Comparison of ENCODE assay signal across 25 cellular contexts in the genomic region with DNA sequence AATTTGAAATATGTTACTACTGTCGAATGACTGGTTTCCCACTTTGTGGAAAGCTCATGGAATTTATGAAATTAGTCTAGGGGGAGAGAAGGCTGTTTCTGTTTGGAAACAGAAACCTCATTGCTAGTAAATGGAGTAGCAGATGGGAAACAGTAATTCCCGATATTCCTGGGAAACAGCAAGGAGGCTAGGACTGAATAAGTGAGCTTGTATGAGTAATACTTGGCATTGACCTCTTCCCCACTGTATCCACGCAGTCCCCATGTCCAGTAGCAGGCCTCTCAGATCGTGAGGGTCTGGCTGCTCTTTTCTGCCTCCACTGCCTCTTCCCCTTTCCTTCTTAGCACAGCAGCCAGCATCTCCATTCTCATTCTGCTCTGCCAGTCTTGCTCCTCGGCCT.
"Had no signal": no experiment of that assay in that cellular context is flagged by ENCODE, and none has a peak within 500 bp of the region (broad histone marks: within the 10 kb centered on the region; RNA-seq: fewer than 3 reads in every experiment).

No MANE protein-coding gene starts in this region.

- DNase-seq: activated B cell treated with CpG ODN at 0.5 μM for 24 hours; activated CD4-positive, alpha-beta T cell treated with anti-CD3 and anti-CD28 coated beads for 36 hours; activated CD4-positive, alpha-beta T cell treated with anti-CD3 and anti-CD28 coated beads, Interleukin-2, amount 50 U/mL, for 4 hours; activated naive CD4-positive, alpha-beta T cell treated with Interleukin-2 at 50 U/mL for 16 hours; activated naive CD8-positive, alpha-beta T cell treated with anti-CD3 and anti-CD28 coated beads for 36 hours; amygdala; cerebellar nuclear complex; endodermal cell; heart right ventricle; left colon; mucosa of descending colon; nephron progenitor cell; nucleus accumbens; right lobe of liver; small intestine; stimulated activated CD4-positive, alpha-beta T cell treated with anti-CD3 and anti-CD28 coated beads, Interleukin-2, amount 100 ng/mL, for 24 hours; stimulated activated naive CD8-positive, alpha-beta T cell treated with anti-CD3 and anti-CD28 coated beads, Interleukin-15, amount 100 ng/mL, for 72 hours; T1000 had no signal

- H3K27ac ChIP-seq: coronary artery, epithelial cell of prostate, heart right ventricle, right lobe of liver, suprapubic skin, tibial nerve had no signal

- H3K27ac Mint-ChIP-seq: activated B cell treated with CpG ODN at 0.5 μM for 24 hours; activated CD4-positive, alpha-beta T cell treated with anti-CD3 and anti-CD28 coated beads for 36 hours; activated naive CD8-positive, alpha-beta T cell treated with anti-CD3 and anti-CD28 coated beads for 36 hours; endodermal cell; memory B cell; nephron progenitor cell; stimulated activated effector memory CD8-positive, alpha-beta T cell treated with anti-CD3 and anti-CD28 coated beads, Interleukin-12 subunit alpha, Interleukin-12 subunit beta, amount 100 ng/mL, for 72 hours; stimulated activated naive CD8-positive, alpha-beta T cell treated with anti-CD3 and anti-CD28 coated beads, Interleukin-15, amount 100 ng/mL, for 72 hours; T-helper 1 cell treated with Interleukin-12 subunit alpha and Interleukin-12 subunit beta and Interleukin-4 antibody, amounts not matched to agents 30 μg/mL and 1 μg/mL, for 36 hours had no signal

- H3K9me3 Mint-ChIP-seq: activated B cell treated with CpG ODN at 0.5 μM for 24 hours; activated naive CD8-positive, alpha-beta T cell treated with anti-CD3 and anti-CD28 coated beads for 36 hours; endodermal cell; memory B cell; nephron progenitor cell; stimulated activated effector memory CD8-positive, alpha-beta T cell treated with anti-CD3 and anti-CD28 coated beads, Interleukin-12 subunit alpha, Interleukin-12 subunit beta, amount 100 ng/mL, for 72 hours; stimulated activated naive CD8-positive, alpha-beta T cell treated with anti-CD3 and anti-CD28 coated beads, Interleukin-15, amount 100 ng/mL, for 72 hours; T-helper 1 cell treated with Interleukin-12 subunit alpha and Interleukin-12 subunit beta and Interleukin-4 antibody, amounts not matched to agents 30 μg/mL and 1 μg/mL, for 36 hours had no signal

- H3K9me3 ChIP-seq: heart right ventricle, mucosa of descending colon, right lobe of liver, suprapubic skin, tibial nerve had no signal

- H3K4me1 Mint-ChIP-seq: nephron progenitor cell had no signal

- ATAC-seq: activated CD4-positive, alpha-beta T cell treated with anti-CD3 and anti-CD28 coated beads for 36 hours; heart right ventricle; left colon; mucosa of descending colon; right lobe of liver; stimulated activated effector memory CD8-positive, alpha-beta T cell treated with anti-CD3 and anti-CD28 coated beads, Interleukin-12 subunit alpha, Interleukin-12 subunit beta, amount 100 ng/mL, for 72 hours; stimulated activated naive CD8-positive, alpha-beta T cell treated with anti-CD3 and anti-CD28 coated beads, Interleukin-15, amount 100 ng/mL, for 72 hours had no signal

- H3K27me3 Mint-ChIP-seq: activated B cell treated with CpG ODN at 0.5 μM for 24 hours; activated CD4-positive, alpha-beta T cell treated with anti-CD3 and anti-CD28 coated beads for 36 hours; activated naive CD8-positive, alpha-beta T cell treated with anti-CD3 and anti-CD28 coated beads for 36 hours; memory B cell; stimulated activated naive CD8-positive, alpha-beta T cell treated with anti-CD3 and anti-CD28 coated beads, Interleukin-15, amount 100 ng/mL, for 72 hours had no signal

- H3K27me3 ChIP-seq: heart right ventricle, right lobe of liver, suprapubic skin, tibial nerve had no signal

- H3K4me3 ChIP-seq: coronary artery, heart right ventricle, mucosa of descending colon, right lobe of liver, suprapubic skin, tibial nerve had no signal

- H3K4me1 ChIP-seq: right lobe of liver had no signal

- H3K4me3 Mint-ChIP-seq: activated B cell treated with CpG ODN at 0.5 μM for 24 hours; activated CD4-positive, alpha-beta T cell treated with anti-CD3 and anti-CD28 coated beads for 36 hours; activated naive CD8-positive, alpha-beta T cell treated with anti-CD3 and anti-CD28 coated beads for 36 hours; endodermal cell; memory B cell; nephron progenitor cell; stimulated activated effector memory CD8-positive, alpha-beta T cell treated with anti-CD3 and anti-CD28 coated beads, Interleukin-12 subunit alpha, Interleukin-12 subunit beta, amount 100 ng/mL, for 72 hours; stimulated activated naive CD8-positive, alpha-beta T cell treated with anti-CD3 and anti-CD28 coated beads, Interleukin-15, amount 100 ng/mL, for 72 hours; T-helper 1 cell treated with Interleukin-12 subunit alpha and Interleukin-12 subunit beta and Interleukin-4 antibody, amounts not matched to agents 30 μg/mL and 1 μg/mL, for 36 hours had no signal
